ENCODE assay signal across 8 cellular contexts in genomic region chr7:123747620-123748141, GRCh38. TPM values are rescaled to one million over a fixed set of nuclear protein-coding genes. Genes with fewer than 3 reads are reported as not detected.
DNase-seq lines count a peak whose midpoint lies in the region; ATAC-seq and TF ChIP-seq lines count a peak whose summit lies in the region.

No MANE protein-coding gene starts in this region.

- peak overlapping the region; percentile 54 to 91 (median 88) for H3K27ac Mint-ChIP-seq in naive B cell

- peaks cover 54% of the 10 kb centered on the region for H4K20me1 ChIP-seq in BLaER1

- H3K4me1 ChIP-seq in BLaER1: peaks cover 34% of the 10 kb centered on the region
- H3K4me1 ChIP-seq in HAP-1: peaks cover 46% of the 10 kb centered on the region
- peaks cover 31 to 81% (median 42%) of the 10 kb centered on the region in 4 donors for H3K4me1 ChIP-seq in transverse colon

- H3K27ac ChIP-seq in BLaER1: peak overlapping the region; percentile 93
- peak overlapping the region; percentile 99 to 100 (median 99) for H3K27ac ChIP-seq in transverse colon

- peak overlapping the region; percentile 95 for H3K9ac ChIP-seq in BLaER1

- H3K4me3 Mint-ChIP-seq in naive B cell: peak overlapping the region; percentile 76 to 97 (median 94)

- no peaks in the 10 kb centered on the region for H3K9me3 ChIP-seq in BLaER1
- H3K9me3 ChIP-seq in HAP-1: no peaks in the 10 kb centered on the region
- no peaks in the 10 kb centered on the region for H3K9me3 ChIP-seq in transverse colon

- H3K4me1 Mint-ChIP-seq in naive B cell: peaks cover 50 to 62% (median 60%) of the 10 kb centered on the region in 3 donors

- DNase-seq in HAP-1 (ENCODE audit: low spot score in 2 of 2) (peak; percentile 80 to 86), NCI-H82 treated with DMSO at 0.1 percent for 48 hours (lab: John Stamatoyannopoulos, UW; ENCODE audit: unreplicated experiment) (peak; percentile 36), fibroblast of peridontal ligament (ENCODE audit: extremely low read depth) (peak; percentile 82), naive B cell (peak; percentile 8), transverse colon (peak; percentile 68)
- DNase-seq in activated T-cell treated with anti-CD3 and anti-CD28 coated beads, Interleukin-2, amount 50 U/mL, for 48 hours: peak; percentile 43 to 53

- ATAC-seq in naive B cell (ENCODE audit: low read depth in 2 of 2) (no peak), HG03025 (IDR thresholded peaks at IDR 0.05; ENCODE audit: low FRiP score, unreplicated experiment) (no peak)

- H3K36me3 ChIP-seq in BLaER1 (no peaks in the 10 kb centered on the region), HAP-1 (replicated peaks) (no peaks in the 10 kb centered on the region), transverse colon (no peaks in the 10 kb centered on the region)

- peak; percentile 63 for TF ChIP-seq POLR2A in transverse colon (IDR thresholded peaks at IDR 0.05)

- TF ChIP-seq CTCF in transverse colon (IDR thresholded peaks at IDR 0.05): no peak

- H3K4me3 ChIP-seq in BLaER1 (peak overlapping the region; percentile 92), HAP-1 (peak overlapping the region; percentile 80), transverse colon (peak overlapping the region; percentile 82 to 97 (median 88))

- in situ Hi-C loops in HAP-1 (cut with MboI; ENCODE audit: low sequenced_read_pairs): no loop called here
- in situ Hi-C loops in transverse colon (cut with MboI; ENCODE audit: low pct_ligation_motif_present in 1 of 4, low pct_unique_long_range_greater_than_20kb in 1 of 4, low sequenced_read_pairs in 3 of 4): no loop called here

- WGBS in transverse colon (ENCODE audit: low coverage in 1 of 2), 2 donors: 0% methylated on average over 12 of the region's 12 CpGs; no CpG with 5 or more reads in 1 of the 2 donors

- H3K27me3 ChIP-seq in BLaER1 (no peaks in the 10 kb centered on the region), HAP-1 (ENCODE audit: low read depth) (no peaks in the 10 kb centered on the region), transverse colon (no peaks in the 10 kb centered on the region)

- H3K27me3 Mint-ChIP-seq in naive B cell: no peaks in the 10 kb centered on the region

- H3K4me2 ChIP-seq in BLaER1: peak overlapping the region; percentile 90

- TF ChIP-seq EP300 in transverse colon (IDR thresholded peaks at IDR 0.05; ENCODE audit: low read depth): no peak

- intact Hi-C loops in transverse colon (cut with DNase I; ENCODE audit: low total_unique reads): no loop called here

- no peaks in the 10 kb centered on the region for H3K9me3 Mint-ChIP-seq in naive B cell

- no peaks in the 10 kb centered on the region for H3K36me3 Mint-ChIP-seq in naive B cell

RNA-seq across cellular contexts. Expression of gene WASL, which starts 1.1 kb away (rescaled TPM):
- 1 to 10 TPM in 5 of 6 donors, under 1 TPM in 1; 0.63 to 3.9 (median 3.3) TPM for polyA plus RNA-seq in naive B cell (ENCODE audit: low read depth in 6 of 6)
- total RNA-seq in transverse colon: 10 to 100 TPM; 30.1 to 97.8 (median 65.7) TPM

Comparison
In these comparisons a context has a peak if more than half of its experiments do, and no peak if none do; other contexts are left out.
1. DNase-seq: peak in every context shown above with its lines; median percentile 83 in HAP-1; 82 in fibroblast of peridontal ligament; 68 in transverse colon; 48 in activated T-cell treated with anti-CD3 and anti-CD28 coated beads, Interleukin-2, amount 50 U/mL, for 48 hours; 36 in NCI-H82 treated with DMSO at 0.1 percent for 48 hours; 8 in naive B cell.